In genomic region chr22:36977947-36978660, GRCh38 we compare ENCODE assay signal across 8 cellular contexts. TPM values are rescaled to one million over a fixed set of nuclear protein-coding genes. Genes with fewer than 3 reads are reported as not detected.
A peak's percentile ranks its signal among the peaks of the same experiment; 100 is the strongest.
DNase-seq lines count a peak whose midpoint lies in the region; ATAC-seq and TF ChIP-seq lines count a peak whose summit lies in the region.

No MANE protein-coding gene starts in this region.

- peak overlapping the region; percentile 5 to 60 for H3K9ac ChIP-seq in colonic mucosa (ENCODE audit: low read depth in 2 of 2, low read length in 2 of 2)

- peak; percentile 76 for ATAC-seq in HG03354 (IDR thresholded peaks at IDR 0.05; ENCODE audit: poor library complexity, severe bottlenecking, unreplicated experiment)
- ATAC-seq in left lung = peak; percentile 100
- ATAC-seq in GM21447 (IDR thresholded peaks at IDR 0.05; ENCODE audit: unreplicated experiment) = no peak

- DNase-seq in NCI-H524 treated with DMSO at 0.1 percent for 48 hours (lab: John Stamatoyannopoulos, UW) (peak; percentile 55), colonic mucosa (peak; percentile 92), left lung (peak; percentile 93 to 97)
- DNase-seq in activated CD4-positive, alpha-beta T cell treated with anti-CD3 and anti-CD28 coated beads for 4 hours = peak; percentile 90 to 91
- DNase-seq in stimulated activated CD4-positive, alpha-beta T cell treated with anti-CD3 and anti-CD28 coated beads, Interleukin-2, amount 100 ng/mL, for 24 hours = peak; percentile 91 to 95

- H3K4me1 ChIP-seq in colonic mucosa (no peaks in the 10 kb centered on the region), left lung (peaks cover 5 to 26% of the 10 kb centered on the region in 2 donors)

- peak; percentile 92 for TF ChIP-seq CTCF in GM12873 (IDR thresholded peaks at IDR 0.05; ENCODE audit: insufficient read depth, low read depth, low read length, missing control alignments)
- TF ChIP-seq CTCF in colonic mucosa (IDR thresholded peaks at IDR 0.05) = peak; percentile 88
- TF ChIP-seq CTCF in left lung (IDR thresholded peaks at IDR 0.05) = peak; percentile 91 to 96

- H3K4me3 ChIP-seq in colonic mucosa = peak overlapping the region; percentile 8
- peak overlapping the region; percentile 23 to 37 for H3K4me3 ChIP-seq in left lung

- H3K27me3 ChIP-seq in colonic mucosa = no peaks in the 10 kb centered on the region
- no peaks in the 10 kb centered on the region for H3K27me3 ChIP-seq in left lung

- intact Hi-C loops in colonic mucosa (cut with DNase I) = loop anchor here (5.0 to 10.0 kb wide), 3 partner anchors 123 to 431 kb away; no protein-coding TSS in a partner anchor
- intact Hi-C loops in left lung (cut with DNase I) = loop anchor here in 1 of 2 donors (5.0 kb wide), 2 partner anchors 121 to 196 kb away; no protein-coding TSS in a partner anchor

- H3K36me3 ChIP-seq in colonic mucosa (no peaks in the 10 kb centered on the region), left lung (no peaks in the 10 kb centered on the region)

- H3K9me3 ChIP-seq in colonic mucosa = no peaks in the 10 kb centered on the region
- no peaks in the 10 kb centered on the region for H3K9me3 ChIP-seq in left lung

- H3K27ac ChIP-seq in colonic mucosa = no peak overlapping the region
- H3K27ac ChIP-seq in left lung = peak overlapping the region in 1 of 2 donors; percentile 82

RNA-seq across cellular contexts. Expression of gene TST, which starts 41.1 kb away (rescaled TPM):
- total RNA-seq in colonic mucosa (100 to 1,000 TPM; 410 to 474 TPM), left lung (10 to 100 TPM; 37.7 to 52.0 TPM)

RNA-seq across cellular contexts. Expression of gene MPST, which starts 41.4 kb away (rescaled TPM):
- total RNA-seq in colonic mucosa = 100 to 1,000 TPM; 217 to 259 TPM
- total RNA-seq in left lung = 10 to 100 TPM; 56.2 to 63.1 TPM

Comparison
In these comparisons a context has a peak if more than half of its experiments do, and no peak if none do; other contexts are left out.
1. RNA of gene TST, which starts 41.1 kb away (total RNA-seq): 410 to 474 TPM in colonic mucosa; 37.7 to 52.0 TPM in left lung; every median in the first group is over 4 times any median in the second.
2. Peak in every context shown above with its lines, with median percentiles within 50 percentile points of each other: CTCF ChIP-seq and DNase-seq.